Comparison of ENCODE assay signal across 9 cellular contexts in the genomic region with DNA sequence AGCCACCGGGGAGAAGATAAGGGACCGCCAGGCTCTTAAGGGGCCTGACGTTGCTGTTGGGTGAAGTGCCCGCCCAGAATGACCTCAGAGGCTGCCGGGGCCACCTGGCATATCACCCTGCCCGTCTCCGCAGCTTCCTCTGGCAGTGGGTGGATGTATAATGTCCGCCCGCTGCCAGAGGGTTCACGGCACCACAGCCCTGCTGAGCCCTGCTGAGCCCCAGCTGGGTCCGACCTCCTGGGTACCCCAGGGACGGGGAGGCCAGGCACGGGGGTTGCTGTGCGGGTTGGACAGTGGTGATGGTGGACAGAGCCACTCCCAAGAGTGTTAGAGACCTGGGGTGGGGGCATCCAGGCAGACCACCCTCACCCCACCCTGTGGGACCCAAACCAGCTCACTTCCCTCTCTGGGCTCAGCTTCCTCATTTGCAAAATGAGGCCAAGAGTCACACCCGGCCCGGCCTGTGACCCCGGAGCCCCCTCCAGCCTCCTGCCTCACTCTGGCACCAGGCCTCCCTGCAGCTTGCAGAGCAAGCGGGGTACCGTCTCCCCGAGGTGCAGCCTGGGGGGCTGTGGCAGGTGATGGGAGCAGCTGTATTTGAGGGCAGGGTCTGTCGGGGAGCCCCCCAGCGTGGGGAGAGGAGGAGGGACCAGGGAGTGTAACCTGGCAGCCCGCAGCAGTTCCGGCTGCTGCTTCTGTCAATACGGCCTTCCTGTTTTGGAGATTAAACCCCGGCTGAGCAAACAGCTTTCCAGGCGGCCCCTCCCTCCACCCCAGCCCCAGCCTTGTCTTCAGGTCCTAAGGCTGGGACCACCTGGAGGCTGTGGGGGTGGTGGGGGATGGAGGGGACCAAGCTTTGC. TPM values are rescaled to one million over a fixed set of nuclear protein-coding genes. Genes with fewer than 3 reads are reported as not detected.
DNase-seq lines count a peak whose midpoint lies in the region; ATAC-seq and TF ChIP-seq lines count a peak whose summit lies in the region.
"Had no signal": no experiment of that assay in that cellular context is flagged by ENCODE, and none has a peak within 500 bp of the region (broad histone marks: within the 10 kb centered on the region; RNA-seq: fewer than 3 reads in every experiment).

No MANE protein-coding gene starts in this region.

- H3K36me3 Mint-ChIP-seq in activated CD8-positive, alpha-beta T cell treated with anti-CD3 and anti-CD28 coated beads, Interleukin-2, amount 10 ng/mL, durations not matched to agents 7 days and 5 days (ENCODE audit: low read depth), result no peaks in the 10 kb centered on the region

- peak; percentile 10 for TF ChIP-seq POLR2A in GM18526 (IDR thresholded peaks at IDR 0.05; ENCODE audit: extremely low read depth, insufficient read length)
- no peak for TF ChIP-seq POLR2A in vagina (IDR thresholded peaks at IDR 0.05)

- H3K4me3 ChIP-seq in right cardiac atrium (ENCODE audit: low read length) (no peak overlapping the region), vagina (no peak overlapping the region)

- POLR2A ChIA-PET in activated CD8-positive, alpha-beta T cell treated with anti-CD3 and anti-CD28 coated beads, Interleukin-2, amount 10 ng/mL, durations not matched to agents 7 days and 5 days (lab: Charles Lee), result interaction anchor here (0.7 to 4.4 kb wide), 10 partner anchors 10 to 108 kb away, joined by 3 to 57 read pairs (median 4); a partner anchor contains a TSS

- H3K27ac ChIP-seq in right cardiac atrium (ENCODE audit: low read length), result peak overlapping the region; percentile 25
- peak overlapping the region; percentile 44 for H3K27ac ChIP-seq in vagina
- H3K27ac ChIP-seq: epithelial cell of prostate had no signal

- ATAC-seq in activated CD8-positive, alpha-beta T cell treated with anti-CD3 and anti-CD28 coated beads, Interleukin-2, amount 10 ng/mL, durations not matched to agents 7 days and 5 days, result peak; percentile 38
- ATAC-seq in right cardiac atrium (peak; percentile 30 to 51), HG02588 (IDR thresholded peaks at IDR 0.05; ENCODE audit: unreplicated experiment) (no peak), GM21390 (IDR thresholded peaks at IDR 0.05; ENCODE audit: unreplicated experiment) (no peak), HG02623 (IDR thresholded peaks at IDR 0.05; ENCODE audit: unreplicated experiment) (no peak)

- H3K9me3 ChIP-seq in right cardiac atrium (ENCODE audit: control insufficient read depth, low read length) (no peaks in the 10 kb centered on the region), vagina (no peaks in the 10 kb centered on the region)

- 42% methylated on average over 27 of the region's 27 CpGs for WGBS in right cardiac atrium

- no peaks in the 10 kb centered on the region for H3K27me3 ChIP-seq in right cardiac atrium (ENCODE audit: control insufficient read depth, insufficient read depth)
- no peaks in the 10 kb centered on the region for H3K27me3 ChIP-seq in vagina

- CTCF ChIA-PET in activated CD8-positive, alpha-beta T cell treated with anti-CD3 and anti-CD28 coated beads, Interleukin-2, amount 10 ng/mL, durations not matched to agents 7 days and 5 days (lab: Charles Lee), result interaction anchor here (0.7 to 1.5 kb wide), 6 partner anchors 11 to 199 kb away, joined by 3 to 7 read pairs (median 6); no protein-coding TSS in a partner anchor

- DNase-seq in NCI-H510A (lab: John Stamatoyannopoulos, UW) (peak; percentile 90), right cardiac atrium (peak; percentile 61 to 84 (median 82)), vagina (ENCODE audit: extremely low spot score in 2 of 2) (no peak)
- peak; percentile 82 for DNase-seq in activated CD8-positive, alpha-beta T cell treated with anti-CD3 and anti-CD28 coated beads, Interleukin-2, amount 10 ng/mL, durations not matched to agents 7 days and 5 days

- H3K36me3 ChIP-seq in vagina, result no peaks in the 10 kb centered on the region

- peak overlapping the region; percentile 95 for H3K27ac Mint-ChIP-seq in activated CD8-positive, alpha-beta T cell treated with anti-CD3 and anti-CD28 coated beads, Interleukin-2, amount 10 ng/mL, durations not matched to agents 7 days and 5 days

- H3K27me3 Mint-ChIP-seq in activated CD8-positive, alpha-beta T cell treated with anti-CD3 and anti-CD28 coated beads, Interleukin-2, amount 10 ng/mL, durations not matched to agents 7 days and 5 days (ENCODE audit: low read depth), result no peaks in the 10 kb centered on the region

- H3K4me1 ChIP-seq in right cardiac atrium (ENCODE audit: control insufficient read depth, insufficient read depth, low read length), result no peaks in the 10 kb centered on the region
- H3K4me1 ChIP-seq in vagina, result peaks cover 52% of the 10 kb centered on the region

- peak overlapping the region; percentile 75 for H3K4me3 Mint-ChIP-seq in activated CD8-positive, alpha-beta T cell treated with anti-CD3 and anti-CD28 coated beads, Interleukin-2, amount 10 ng/mL, durations not matched to agents 7 days and 5 days

- TF ChIP-seq CTCF in vagina (IDR thresholded peaks at IDR 0.05), result no peak

- H3K4me1 Mint-ChIP-seq in activated CD8-positive, alpha-beta T cell treated with anti-CD3 and anti-CD28 coated beads, Interleukin-2, amount 10 ng/mL, durations not matched to agents 7 days and 5 days (ENCODE audit: low read depth), result peaks cover 62% of the 10 kb centered on the region

- H3K9me3 Mint-ChIP-seq in activated CD8-positive, alpha-beta T cell treated with anti-CD3 and anti-CD28 coated beads, Interleukin-2, amount 10 ng/mL, durations not matched to agents 7 days and 5 days (ENCODE audit: insufficient read depth), result no peaks in the 10 kb centered on the region

- intact Hi-C loops in right cardiac atrium (cut with DNase I) (no loop called here), vagina (cut with DNase I) (no loop called here)

RNA-seq across cellular contexts. Expression of a gene that starts 8.4 kb away (rescaled TPM):
- 100 to 1,000 TPM; 134 to 136 TPM for total RNA-seq in activated CD8-positive, alpha-beta T cell treated with anti-CD3 and anti-CD28 coated beads, Interleukin-2, amount 10 ng/mL, durations not matched to agents 7 days and 5 days
- total RNA-seq in right cardiac atrium (1 to 10 TPM; 3.6 to 6.6 (median 4.8) TPM), vagina (36.8 TPM)
- polyA plus RNA-seq in right cardiac atrium, result 6.0 TPM

RNA-seq across cellular contexts. Expression of a gene that starts 34.9 kb away (rescaled TPM):
- total RNA-seq in activated CD8-positive, alpha-beta T cell treated with anti-CD3 and anti-CD28 coated beads, Interleukin-2, amount 10 ng/mL, durations not matched to agents 7 days and 5 days, result not detected
- total RNA-seq in right cardiac atrium, result not detected
- polyA plus RNA-seq in right cardiac atrium, result not detected
- total RNA-seq in vagina, result not detected

RNA-seq across cellular contexts. Expression of a gene that starts 44.2 kb away (rescaled TPM):
- total RNA-seq in activated CD8-positive, alpha-beta T cell treated with anti-CD3 and anti-CD28 coated beads, Interleukin-2, amount 10 ng/mL, durations not matched to agents 7 days and 5 days, result 10 to 100 TPM; 39.4 to 40.7 TPM
- total RNA-seq in right cardiac atrium (10 to 100 TPM; 15.4 to 19.0 (median 16.1) TPM), vagina (66.0 TPM)
- polyA plus RNA-seq in right cardiac atrium, result 16.9 TPM

RNA-seq across cellular contexts. Expression of a gene that starts 47.6 kb away (rescaled TPM):
- 10 to 100 TPM; 11.6 to 12.4 TPM for total RNA-seq in activated CD8-positive, alpha-beta T cell treated with anti-CD3 and anti-CD28 coated beads, Interleukin-2, amount 10 ng/mL, durations not matched to agents 7 days and 5 days
- total RNA-seq in right cardiac atrium (10 to 100 TPM; 10.6 to 16.0 (median 15.2) TPM), vagina (5.2 TPM)
- 7.9 TPM for polyA plus RNA-seq in right cardiac atrium

Comparison
In these comparisons a context has a peak if more than half of its experiments do, and no peak if none do; other contexts are left out.
1. DNase-seq: peak in NCI-H510A (single experiment), activated CD8-positive, alpha-beta T cell treated with anti-CD3 and anti-CD28 coated beads, Interleukin-2, amount 10 ng/mL, durations not matched to agents 7 days and 5 days (single experiment) and right cardiac atrium (3 of 3); none in vagina (0 of 2).
2. ATAC-seq: peak in activated CD8-positive, alpha-beta T cell treated with anti-CD3 and anti-CD28 coated beads, Interleukin-2, amount 10 ng/mL, durations not matched to agents 7 days and 5 days (single experiment) and right cardiac atrium (2 of 2); none in HG02588 (single experiment), GM21390 (single experiment) and HG02623 (single experiment).